Comparison of ENCODE assay signal across 1 cellular context in the genomic region with DNA sequence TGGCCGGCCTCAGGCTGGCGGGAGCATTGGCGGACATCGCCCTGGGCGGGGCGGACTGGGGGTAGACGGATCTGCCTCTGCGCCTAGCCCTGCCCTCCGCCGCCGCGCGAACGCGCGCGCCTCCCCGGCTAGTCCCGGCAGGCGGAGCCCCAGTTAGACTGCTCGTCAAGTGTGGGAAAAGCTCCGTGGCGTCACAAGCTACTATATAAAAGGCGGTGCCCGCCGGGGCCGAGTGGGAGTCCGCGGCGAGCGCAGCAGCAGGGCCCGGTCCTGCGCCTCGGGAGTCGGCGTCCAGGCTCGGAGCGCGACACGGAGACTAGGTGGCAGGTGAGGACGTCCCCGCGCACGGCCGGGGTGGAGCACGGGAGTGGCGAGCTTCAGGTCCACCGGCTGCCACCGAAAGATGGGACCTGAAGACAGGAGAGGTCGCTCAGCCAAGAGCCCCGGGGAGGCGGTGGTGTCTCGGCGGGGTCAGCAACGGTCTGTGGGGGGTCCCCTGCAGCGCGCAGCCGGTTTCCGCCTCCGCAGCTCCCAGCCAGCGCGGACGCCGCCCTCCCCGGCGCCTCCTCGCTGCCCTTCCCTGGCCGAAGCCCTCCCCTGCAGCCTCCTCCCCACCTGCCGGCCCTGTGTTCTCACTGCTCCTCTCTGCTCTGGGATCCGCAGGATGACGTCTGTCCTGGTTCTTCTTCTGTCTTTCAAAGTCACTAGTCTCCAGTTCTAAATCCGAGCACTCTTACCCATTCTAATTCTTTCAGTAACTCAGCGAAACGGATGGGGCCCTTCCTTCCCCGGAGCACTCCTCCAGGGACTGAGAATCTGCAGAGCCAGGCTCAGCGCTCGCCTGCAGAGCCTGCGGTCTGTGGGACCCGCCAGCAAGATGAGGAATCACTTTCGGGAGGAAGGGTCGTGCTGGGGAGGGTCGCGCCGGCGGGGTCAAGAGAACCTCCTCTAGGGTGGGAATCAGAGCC.
TF ChIP-seq lines count a peak whose summit lies in the region.

No MANE protein-coding gene starts in this region.

TF ChIP-seq in HepG2, 621 proteins besides CTCF, POLR2A, EP300 and RAD21 (continued from another document and continues in another):
- TF ChIP-seq, protein P1, sequence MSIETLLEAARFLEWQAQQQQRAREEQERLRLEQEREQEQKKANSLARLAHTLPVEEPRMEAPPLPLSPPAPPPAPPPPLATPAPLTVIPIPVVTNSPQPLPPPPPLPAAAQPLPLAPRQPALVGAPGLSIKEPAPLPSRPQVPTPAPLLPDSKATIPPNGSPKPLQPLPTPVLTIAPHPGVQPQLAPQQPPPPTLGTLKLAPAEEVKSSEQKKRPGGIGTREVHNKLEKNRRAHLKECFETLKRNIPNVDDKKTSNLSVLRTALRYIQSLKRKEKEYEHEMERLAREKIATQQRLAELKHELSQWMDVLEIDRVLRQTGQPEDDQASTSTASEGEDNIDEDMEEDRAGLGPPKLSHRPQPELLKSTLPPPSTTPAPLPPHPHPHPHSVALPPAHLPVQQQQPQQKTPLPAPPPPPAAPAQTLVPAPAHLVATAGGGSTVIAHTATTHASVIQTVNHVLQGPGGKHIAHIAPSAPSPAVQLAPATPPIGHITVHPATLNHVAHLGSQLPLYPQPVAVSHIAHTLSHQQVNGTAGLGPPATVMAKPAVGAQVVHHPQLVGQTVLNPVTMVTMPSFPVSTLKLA (IDR thresholded peaks at IDR 0.05): no peak
- TF ChIP-seq IKZF1 (IDR thresholded peaks at IDR 0.05) (no peak), TEAD3 (CRISPR knock-in tag; optimal IDR thresholded peaks at IDR 0.05; ENCODE audit: borderline replicate concordance) (peak; percentile 37), ZFX (CRISPR knock-in tag; IDR thresholded peaks at IDR 0.05; ENCODE audit: low read depth) (peak; percentile 87), ZNF30 (CRISPR knock-in tag; IDR thresholded peaks at IDR 0.05) (no peak), TFAP4 (IDR thresholded peaks at IDR 0.05; ENCODE audit: borderline replicate concordance, low read depth) (no peak; the same call in 1 of the 2 replicates), KLF6 (CRISPR knock-in tag; IDR thresholded peaks at IDR 0.05) (peak; percentile 78), ZNF703 (CRISPR knock-in tag; IDR thresholded peaks at IDR 0.05; ENCODE audit: borderline replicate concordance) (no peak), TFE3 (CRISPR knock-in tag; IDR thresholded peaks at IDR 0.05) (no peak), U2AF2 (IDR thresholded peaks at IDR 0.05; ENCODE audit: low read depth, low read length) (no peak), ZNF138 (CRISPR knock-in tag; IDR thresholded peaks at IDR 0.05; ENCODE audit: low read depth) (no peak), SP4 (CRISPR knock-in tag; IDR thresholded peaks at IDR 0.05) (no peak; the same call in 1 of the 2 replicates), RNF2 (conservative IDR thresholded peaks at IDR 0.05; ENCODE audit: low read depth) (peak; percentile 67), ARNTL (CRISPR knock-in tag; IDR thresholded peaks at IDR 0.05) (peak; percentile 26; the same call in 1 of the 2 replicates), ZNF407 (CRISPR knock-in tag; IDR thresholded peaks at IDR 0.05; ENCODE audit: not compliant biosample characterization) (peak; percentile 70), FOXJ3 (CRISPR knock-in tag; IDR thresholded peaks at IDR 0.05; ENCODE audit: borderline replicate concordance) (0 out of 2 replicates have a peak, but pooled peaks have one; percentile 48), ATM (IDR thresholded peaks at IDR 0.05; ENCODE audit: borderline replicate concordance) (no peak), ZNF33B (CRISPR knock-in tag; IDR thresholded peaks at IDR 0.05) (0 out of 2 replicates have a peak, but pooled peaks have one; percentile 56), MIXL1 (CRISPR knock-in tag; IDR thresholded peaks at IDR 0.05) (no peak), ZSCAN12 (CRISPR knock-in tag; IDR thresholded peaks at IDR 0.05) (peak; percentile 33; the same call in 1 of the 2 replicates), MATR3 (CRISPR knock-in tag; IDR thresholded peaks at IDR 0.05) (no peak), SOX6 (IDR thresholded peaks at IDR 0.05) (no peak), SOX6 (CRISPR knock-in tag; IDR thresholded peaks at IDR 0.05) (peak; percentile 73), HMGA1 (CRISPR knock-in tag; conservative IDR thresholded peaks at IDR 0.05) (no peak), NFKBIZ (CRISPR knock-in tag; IDR thresholded peaks at IDR 0.05) (0 out of 2 replicates have a peak, but pooled peaks have one; percentile 36), FOXK1 (CRISPR knock-in tag; IDR thresholded peaks at IDR 0.05; ENCODE audit: borderline replicate concordance, low read depth) (0 out of 2 replicates have a peak, but pooled peaks have one; percentile 20), ESRRA (CRISPR knock-in tag; IDR thresholded peaks at IDR 0.05; ENCODE audit: low read depth) (no peak), CENPBD1 (CRISPR knock-in tag; IDR thresholded peaks at IDR 0.05; ENCODE audit: borderline replicate concordance, low read depth) (no peak; the same call in 1 of the 2 replicates), ZNF451 (CRISPR knock-in tag; IDR thresholded peaks at IDR 0.05) (peak; percentile 78; the same call in 1 of the 2 replicates), SALL1 (CRISPR knock-in tag; IDR thresholded peaks at IDR 0.05) (peak; percentile 64), STAG1 (CRISPR knock-in tag; IDR thresholded peaks at IDR 0.05) (peak; percentile 6; the same call in 1 of the 2 replicates), ZSCAN25 (CRISPR knock-in tag; IDR thresholded peaks at IDR 0.05) (peak; percentile 94), ELF3 (CRISPR knock-in tag; IDR thresholded peaks at IDR 0.05) (peak; percentile 12; the same call in 1 of the 2 replicates), CAMTA2 (CRISPR knock-in tag; IDR thresholded peaks at IDR 0.05; ENCODE audit: borderline replicate concordance) (0 out of 2 replicates have a peak, but pooled peaks have one; percentile 70)
- TF ChIP-seq, protein P2, sequence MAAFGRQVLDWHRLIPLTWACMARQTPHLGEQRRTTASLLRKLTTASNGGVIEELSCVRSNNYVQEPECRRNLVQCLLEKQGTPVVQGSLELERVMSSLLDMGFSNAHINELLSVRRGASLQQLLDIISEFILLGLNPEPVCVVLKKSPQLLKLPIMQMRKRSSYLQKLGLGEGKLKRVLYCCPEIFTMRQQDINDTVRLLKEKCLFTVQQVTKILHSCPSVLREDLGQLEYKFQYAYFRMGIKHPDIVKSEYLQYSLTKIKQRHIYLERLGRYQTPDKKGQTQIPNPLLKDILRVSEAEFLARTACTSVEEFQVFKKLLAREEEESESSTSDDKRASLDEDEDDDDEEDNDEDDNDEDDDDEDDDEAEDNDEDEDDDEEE (CRISPR knock-in tag; IDR thresholded peaks at IDR 0.05): peak; percentile 63; the same call in 1 of the 2 replicates
- TF ChIP-seq, protein P3, sequence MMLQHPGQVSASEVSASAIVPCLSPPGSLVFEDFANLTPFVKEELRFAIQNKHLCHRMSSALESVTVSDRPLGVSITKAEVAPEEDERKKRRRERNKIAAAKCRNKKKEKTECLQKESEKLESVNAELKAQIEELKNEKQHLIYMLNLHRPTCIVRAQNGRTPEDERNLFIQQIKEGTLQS (CRISPR knock-in tag; IDR thresholded peaks at IDR 0.05): no peak; the same call in 1 of the 2 replicates
